Comparison of ENCODE assay signal across 13 cellular contexts in genomic region chr14:70881549-70882174, GRCh38. TPM values are rescaled to one million over a fixed set of nuclear protein-coding genes. Genes with fewer than 3 reads are reported as not detected.
A peak's percentile ranks its signal among the peaks of the same experiment; 100 is the strongest.
DNase-seq lines count a peak whose midpoint lies in the region; ATAC-seq and TF ChIP-seq lines count a peak whose summit lies in the region.
"Had no signal": no experiment of that assay in that cellular context is flagged by ENCODE, and none has a peak within 500 bp of the region (broad histone marks: within the 10 kb centered on the region; RNA-seq: fewer than 3 reads in every experiment).

No MANE protein-coding gene starts in this region.

- H3K79me2 ChIP-seq in MM.1S (ENCODE audit: low read length) = no peaks in the 10 kb centered on the region
- no peaks in the 10 kb centered on the region for H3K79me2 ChIP-seq in mammary epithelial cell (ENCODE audit: insufficient read depth, low read length)

- peaks cover 45% of the 10 kb centered on the region for H3K4me1 Mint-ChIP-seq in activated B cell treated with CpG ODN at 0.5 μM for 24 hours
- peaks cover 36 to 38% of the 10 kb centered on the region in 2 donors for H3K4me1 Mint-ChIP-seq in effector memory CD8-positive, alpha-beta T cell (ENCODE audit: low read depth in 2 of 2)

- WGBS in mammary epithelial cell (ENCODE audit: low coverage, missing lambda C conversion rate) = 94% methylated on average over 7 of the region's 7 CpGs

- no peak for TF ChIP-seq CTCF in GM13976 (IDR thresholded peaks at IDR 0.05; ENCODE audit: borderline replicate concordance, control extremely low read depth, extremely low read depth, insufficient read depth, missing control alignments)
- no peak for TF ChIP-seq CTCF in activated B cell treated with CpG ODN at 0.5 μM for 24 hours (IDR thresholded peaks at IDR 0.05)
- TF ChIP-seq CTCF in MM.1S (IDR thresholded peaks at IDR 0.05; ENCODE audit: low read length) = no peak
- TF ChIP-seq CTCF in mammary epithelial cell (conservative IDR thresholded peaks at IDR 0.05 in 1 of 2, IDR thresholded peaks at IDR 0.05 in 1 of 2; ENCODE audit: extremely low read depth in 1 of 2, insufficient read depth in 1 of 2, low read depth in 1 of 2, low read length in 2 of 2) = no peak

- no peaks in the 10 kb centered on the region for H3K36me3 ChIP-seq in MM.1S (replicated peaks; ENCODE audit: insufficient read depth, low read length)
- no peaks in the 10 kb centered on the region for H3K36me3 ChIP-seq in mammary epithelial cell (ENCODE audit: insufficient read depth, low read length)
- H3K36me3 ChIP-seq: esophagus muscularis mucosa, sigmoid colon had no signal

- H3K9ac ChIP-seq in MM.1S (ENCODE audit: low read length) (no peak overlapping the region), mammary epithelial cell (ENCODE audit: insufficient read depth, low read length) (no peak overlapping the region)

- H3K4me2 ChIP-seq in MM.1S (ENCODE audit: low read depth, low read length) = no peak overlapping the region
- no peak overlapping the region for H3K4me2 ChIP-seq in mammary epithelial cell (ENCODE audit: insufficient read depth, low read depth, low read length)

- no peak overlapping the region for H3K4me3 ChIP-seq in MM.1S (ENCODE audit: low read length)
- no peak overlapping the region for H3K4me3 ChIP-seq in mammary epithelial cell (replicated peaks in 1 of 3; ENCODE audit: insufficient read depth in 1 of 3, low read depth in 2 of 3, low read length in 3 of 3)
- H3K4me3 ChIP-seq: esophagus muscularis mucosa, sigmoid colon had no signal

- H3K27ac ChIP-seq in MM.1S (ENCODE audit: low read length) = no peak overlapping the region
- no peak overlapping the region for H3K27ac ChIP-seq in mammary epithelial cell (ENCODE audit: insufficient read depth, low read depth, low read length)
- H3K27ac ChIP-seq: esophagus muscularis mucosa had no signal

- dilution Hi-C loops in mammary epithelial cell (cut with HindIII; ENCODE audit: low sequenced_read_pairs) = no loop called here

- BruUV-seq in mammary epithelial cell (replicated peaks; lab: Mats Ljungman, UMichigan) = no TSS peak

- H2AFZ ChIP-seq in MM.1S (ENCODE audit: low read length) (no peak overlapping the region), mammary epithelial cell (ENCODE audit: low read depth, low read length) (no peak overlapping the region)

- no peak overlapping the region for H3K27ac Mint-ChIP-seq in activated B cell treated with CpG ODN at 0.5 μM for 24 hours
- no peak overlapping the region for H3K27ac Mint-ChIP-seq in effector memory CD8-positive, alpha-beta T cell
- H3K27ac Mint-ChIP-seq: CD8-positive, alpha-beta T cell had no signal

- H3K9me2 ChIP-seq in MM.1S (replicated peaks; ENCODE audit: insufficient read depth, low read length) = no peaks in the 10 kb centered on the region

- in situ Hi-C loops in GM13976 (cut with MboI; ENCODE audit: low sequenced_read_pairs, unreplicated experiment) (no loop called here), mammary epithelial cell (cut with MboI; ENCODE audit: low sequenced_read_pairs in 2 of 2) (no loop called here)

- H3F3A ChIP-seq in MM.1S (ENCODE audit: insufficient read depth, low read length) = peaks cover 5% of the 10 kb centered on the region

- H3K9me3 Mint-ChIP-seq in activated B cell treated with CpG ODN at 0.5 μM for 24 hours = no peaks in the 10 kb centered on the region
- H3K9me3 Mint-ChIP-seq in effector memory CD8-positive, alpha-beta T cell = no peaks in the 10 kb centered on the region
- H3K9me3 Mint-ChIP-seq: CD8-positive, alpha-beta T cell had no signal

- peak; percentile 67 for ATAC-seq in GM21423 (IDR thresholded peaks at IDR 0.05; ENCODE audit: unreplicated experiment)
- peak; percentile 69 for ATAC-seq in HG03175 (IDR thresholded peaks at IDR 0.05; ENCODE audit: unreplicated experiment)
- ATAC-seq in activated B cell treated with CpG ODN at 0.5 μM for 24 hours (ENCODE audit: low read depth) = peak; percentile 66
- ATAC-seq in effector memory CD8-positive, alpha-beta T cell (replicated peaks) = no peak
- ATAC-seq: CD8-positive, alpha-beta T cell had no signal

- no peak overlapping the region for H3K4me3 Mint-ChIP-seq in activated B cell treated with CpG ODN at 0.5 μM for 24 hours
- H3K4me3 Mint-ChIP-seq in effector memory CD8-positive, alpha-beta T cell = no peak overlapping the region
- H3K4me3 Mint-ChIP-seq: CD8-positive, alpha-beta T cell had no signal

- DNase-seq in GM13976 (ENCODE audit: low spot score) (peak; percentile 68), activated B cell treated with CpG ODN at 0.5 μM for 24 hours (no peak), MM.1S (no peak), mammary epithelial cell (no peak)
- DNase-seq in activated naive CD4-positive, alpha-beta T cell treated with anti-CD3 and anti-CD28 coated beads, Interleukin-2, amount 50 U/mL, for 16 hours = no peak
- no peak for DNase-seq in effector memory CD8-positive, alpha-beta T cell
- DNase-seq: amygdala; CD8-positive, alpha-beta T cell; NK-92 treated with Interleukin-12 subunit alpha and Interleukin-12 subunit beta, amount 100 ng/mL, for 24 hours; sigmoid colon had no signal

- peaks cover 24% of the 10 kb centered on the region for H3K4me1 ChIP-seq in MM.1S (ENCODE audit: low read length)
- H3K4me1 ChIP-seq in mammary epithelial cell (ENCODE audit: insufficient read depth, low read length) = peaks cover 24% of the 10 kb centered on the region

- no peaks in the 10 kb centered on the region for H3K9me3 ChIP-seq in MM.1S (replicated peaks; ENCODE audit: insufficient read depth, low read length)
- H3K9me3 ChIP-seq in mammary epithelial cell (replicated peaks; ENCODE audit: insufficient read depth, low read length) = no peaks in the 10 kb centered on the region
- H3K9me3 ChIP-seq: esophagus muscularis mucosa, sigmoid colon had no signal

- no peaks in the 10 kb centered on the region for H3K36me3 Mint-ChIP-seq in activated B cell treated with CpG ODN at 0.5 μM for 24 hours (ENCODE audit: low read depth)
- H3K36me3 Mint-ChIP-seq in effector memory CD8-positive, alpha-beta T cell (ENCODE audit: insufficient read depth) = peaks cover 11% of the 10 kb centered on the region
- H3K36me3 Mint-ChIP-seq: CD8-positive, alpha-beta T cell had no signal

- CTCF ChIA-PET in activated B cell treated with CpG ODN at 0.5 μM for 24 hours (lab: Charles Lee) (interaction anchor here (1.6 kb wide), 1 partner anchor 26 kb away, joined by 6 read pairs; the partner anchor contains the start of gene PCNX1), mammary epithelial cell (lab: Charles Lee; ENCODE audit: low non-redundant PET) (no interaction called here)

- H3K27me3 ChIP-seq in MM.1S (replicated peaks; ENCODE audit: insufficient read depth, low read length) (no peaks in the 10 kb centered on the region), mammary epithelial cell (ENCODE audit: insufficient read depth, low read length) (no peaks in the 10 kb centered on the region)
- H3K27me3 ChIP-seq: esophagus muscularis mucosa, sigmoid colon had no signal

- H4K20me1 ChIP-seq in MM.1S (ENCODE audit: insufficient read depth, low read length) (no peaks in the 10 kb centered on the region), mammary epithelial cell (ENCODE audit: insufficient read depth, low read length) (no peaks in the 10 kb centered on the region)

- no peaks in the 10 kb centered on the region for H3K27me3 Mint-ChIP-seq in activated B cell treated with CpG ODN at 0.5 μM for 24 hours
- no peaks in the 10 kb centered on the region for H3K27me3 Mint-ChIP-seq in effector memory CD8-positive, alpha-beta T cell

- POLR2A ChIA-PET in activated B cell treated with CpG ODN at 0.5 μM for 24 hours (lab: Charles Lee) = no interaction called here

- intact Hi-C loops in activated B cell treated with CpG ODN at 0.5 μM for 24 hours (cut with micrococcal nuclease) = no loop called here
- intact Hi-C loops in mammary epithelial cell (cut with micrococcal nuclease) = no loop called here

RNA-seq across cellular contexts. Expression of gene PCNX1, which starts 25.6 kb away (rescaled TPM):
- total RNA-seq in activated B cell treated with CpG ODN at 0.5 μM for 24 hours = 53.6 and 64.7 TPM in 2 replicates
- total RNA-seq in mammary epithelial cell = 100 to 1,000 TPM in 1 of 2 donors, 10 to 100 TPM in 1; 67.9 to 112 TPM
- 33.9 TPM for polyA plus RNA-seq in mammary epithelial cell
- polyA minus RNA-seq in mammary epithelial cell = 147 TPM
